8 cellular contexts compared by ENCODE assay signal in genomic region chr1:11059166-11059989, GRCh38. TPM values are rescaled to one million over a fixed set of nuclear protein-coding genes. Genes with fewer than 3 reads are reported as not detected.
A peak's percentile ranks its signal among the peaks of the same experiment; 100 is the strongest.
DNase-seq lines count a peak whose midpoint lies in the region; ATAC-seq, FAIRE-seq and TF ChIP-seq lines count a peak whose summit lies in the region.

No MANE protein-coding gene starts in this region.

- ATAC-seq in GM21528 (IDR thresholded peaks at IDR 0.05; ENCODE audit: low FRiP score, unreplicated experiment) = peak; percentile 16

- no peak for FAIRE-seq in astrocyte (lab: Jason Lieb, UNC)
- FAIRE-seq in GM19239 (lab: Jason Lieb, UNC) = no peak

- H2AFZ ChIP-seq in astrocyte (ENCODE audit: low read depth, low read length) = peak overlapping the region; percentile 47

- H3K27ac ChIP-seq in astrocyte (ENCODE audit: low read depth, low read length) (peak overlapping the region; percentile 49), thymus (ENCODE audit: low read depth) (peak overlapping the region; percentile 31)

- H3K27me3 Mint-ChIP-seq in astrocyte (ENCODE audit: low read depth, unreplicated experiment) = no peaks in the 10 kb centered on the region

- peaks cover 14% of the 10 kb centered on the region for H3K4me1 ChIP-seq in astrocyte (ENCODE audit: insufficient read depth, low read length)
- peaks cover 11% of the 10 kb centered on the region for H3K4me1 ChIP-seq in thymus (ENCODE audit: control insufficient read depth, insufficient read depth, low read length)

- WGBS in lower leg skin, 2 donors = 0% methylated on average over 10 to 28 of the region's 75 CpGs
- 4% methylated on average over 75 of the region's 75 CpGs for WGBS in thymus

- peaks cover 35% of the 10 kb centered on the region for H3K79me2 ChIP-seq in astrocyte (ENCODE audit: insufficient read depth, low read length)

- intact Hi-C loops in lower leg skin (cut with DNase I; ENCODE audit: low total_unique reads) = no loop called here

- H3K4me1 Mint-ChIP-seq in astrocyte (ENCODE audit: low read depth, unreplicated experiment) = peaks cover 16% of the 10 kb centered on the region

- H3K36me3 ChIP-seq in astrocyte (ENCODE audit: insufficient read depth, low read length) = peaks cover 10% of the 10 kb centered on the region
- peaks cover 16% of the 10 kb centered on the region for H3K36me3 ChIP-seq in thymus (ENCODE audit: control insufficient read depth, insufficient read depth)

- peaks cover 7% of the 10 kb centered on the region for H3K36me3 Mint-ChIP-seq in astrocyte (ENCODE audit: low read depth, unreplicated experiment)

- H4K20me1 ChIP-seq in astrocyte (ENCODE audit: insufficient read depth, low read length) = peaks cover 40% of the 10 kb centered on the region

- TF ChIP-seq CTCF in LNCaP clone FGC (IDR thresholded peaks at IDR 0.05; ENCODE audit: control insufficient read depth, extremely low read depth, insufficient read depth) = no peak
- TF ChIP-seq CTCF in astrocyte (IDR thresholded peaks at IDR 0.05; ENCODE audit: insufficient read depth, low read depth, low read length) = no peak
- no peak for TF ChIP-seq CTCF in lower leg skin (IDR thresholded peaks at IDR 0.05)

- peak overlapping the region; percentile 86 for H3K9ac ChIP-seq in astrocyte (ENCODE audit: low read length)

- peak overlapping the region; percentile 77 for H3K27ac Mint-ChIP-seq in astrocyte (ENCODE audit: unreplicated experiment)

- H3K4me3 ChIP-seq in LNCaP clone FGC (ENCODE audit: low read depth, low read length) (peak overlapping the region; percentile 92), astrocyte (ENCODE audit: insufficient read depth, low read depth, low read length) (peak overlapping the region; percentile 91), lower leg skin (ENCODE audit: low read depth, poor library complexity, severe bottlenecking) (peak overlapping the region; percentile 89), thymus (ENCODE audit: low read length) (peak overlapping the region; percentile 76)

- no peaks in the 10 kb centered on the region for H3K9me3 ChIP-seq in astrocyte (ENCODE audit: insufficient read depth, low read depth, low read length)
- no peaks in the 10 kb centered on the region for H3K9me3 ChIP-seq in thymus (ENCODE audit: control insufficient read depth)

- H3K9me3 Mint-ChIP-seq in astrocyte (ENCODE audit: unreplicated experiment) = no peaks in the 10 kb centered on the region

- no peak for TF ChIP-seq POLR2A in lower leg skin (IDR thresholded peaks at IDR 0.05)

- H3K27me3 ChIP-seq in astrocyte (ENCODE audit: insufficient read depth, low read length) (no peaks in the 10 kb centered on the region), thymus (ENCODE audit: control insufficient read depth, insufficient read depth) (no peaks in the 10 kb centered on the region)

- H3K4me2 ChIP-seq in astrocyte (ENCODE audit: low read length) = peak overlapping the region; percentile 94

- peak overlapping the region; percentile 92 for H3K4me3 Mint-ChIP-seq in astrocyte (ENCODE audit: unreplicated experiment)

- peak; percentile 26 for DNase-seq in Daoy (ENCODE audit: low read depth)
- DNase-seq in LNCaP clone FGC (ENCODE audit: low read depth) = no peak
- DNase-seq in astrocyte (ENCODE audit: low read depth) = no peak
- no peak for DNase-seq in lower leg skin (ENCODE audit: low spot score in 2 of 2)
- DNase-seq in GM19239 (ENCODE audit: insufficient read length, low spot score) = no peak
- DNase-seq in KG1 (lab: John Stamatoyannopoulos, UW) = no peak

RNA-seq across cellular contexts. Expression of gene SRM, which starts 0.4 kb away (rescaled TPM):
- 26.6 and 40.4 TPM in 2 replicates for total RNA-seq in Daoy (2014; rRNA removed; shearing (Covaris generic))
- total RNA-seq in astrocyte = 220 and 225 TPM in 2 replicates
- total RNA-seq in lower leg skin = 10 to 100 TPM; 24.4 to 38.8 (median 31.6) TPM
- polyA plus RNA-seq in thymus = 62.9 TPM

RNA-seq across cellular contexts. Expression of gene MASP2, which starts 12.3 kb away (rescaled TPM):
- total RNA-seq in Daoy (2014; rRNA removed; shearing (Covaris generic)) = not detected in 2 replicates
- 0.73 and 0.77 TPM in 2 replicates for total RNA-seq in astrocyte
- not detected for total RNA-seq in lower leg skin
- 0.05 TPM for polyA plus RNA-seq in thymus

RNA-seq across cellular contexts. Expression of gene EXOSC10, which starts 40.3 kb away (rescaled TPM):
- 69.1 and 71.2 TPM in 2 replicates for total RNA-seq in Daoy (2014; rRNA removed; shearing (Covaris generic))
- total RNA-seq in astrocyte (53.4 and 56.8 TPM in 2 replicates), lower leg skin (10 to 100 TPM; 51.8 to 78.1 (median 65.3) TPM)
- 52.2 TPM for polyA plus RNA-seq in thymus

RNA-seq across cellular contexts. Expression of gene TARDBP, which starts 46.9 kb away (rescaled TPM):
- 102 and 107 TPM in 2 replicates for total RNA-seq in Daoy (2014; rRNA removed; shearing (Covaris generic))
- 140 and 148 TPM in 2 replicates for total RNA-seq in astrocyte
- 100 to 1,000 TPM in 3 of 4 donors, 10 to 100 TPM in 1; 63.5 to 169 (median 125) TPM for total RNA-seq in lower leg skin
- polyA plus RNA-seq in thymus = 155 TPM
